In genomic region chr5:168151041-168151440, GRCh38 we compare ENCODE assay signal across 17 cellular contexts.
DNase-seq lines count a peak whose midpoint lies in the region; ATAC-seq, FAIRE-seq and TF ChIP-seq lines count a peak whose summit lies in the region.
"Had no signal": no experiment of that assay in that cellular context is flagged by ENCODE, and none has a peak within 500 bp of the region (broad histone marks: within the 10 kb centered on the region; RNA-seq: fewer than 3 reads in every experiment).

No MANE protein-coding gene starts in this region.

- no peak for TF ChIP-seq CTCF in HEK293 (tag by site-specific recombination; IDR thresholded peaks at IDR 0.05)
- no peak for TF ChIP-seq CTCF in tibial nerve (IDR thresholded peaks at IDR 0.05)

- CTCF ChIA-PET in HEK293 (lab: Yijun Ruan, JAX) = no interaction called here

- peak; percentile 79 for FAIRE-seq in GM12892 (lab: Jason Lieb, UNC)
- FAIRE-seq: K562 had no signal

- DNase-seq in GM12892 (ENCODE audit: insufficient read length) (no peak), C1 segment of cervical spinal cord (lab: John Stamatoyannopoulos, UW) (no peak), tibial nerve (ENCODE audit: low spot score in 2 of 2) (no peak), posterior vena cava (ENCODE audit: low spot score) (no peak)
- DNase-seq: ACHN; CD4-positive, alpha-beta memory T cell; DMS153; DND-41; GDM1; GOT3; HCEC 1CT; Karpas-422 had no signal

- H3K9me3 ChIP-seq in HEK293 (ENCODE audit: control insufficient read depth, insufficient read depth, low read depth, low read length) = no peaks in the 10 kb centered on the region
- H3K9me3 ChIP-seq in tibial nerve = no peaks in the 10 kb centered on the region
- H3K9me3 ChIP-seq: BLaER1 treated with 17β-estradiol and CSF1 and Interleukin-3, amounts not matched to agents 10 nM and 100 nM had no signal

- no peak for TF ChIP-seq EP300 in tibial nerve (IDR thresholded peaks at IDR 0.05)

- no peaks in the 10 kb centered on the region for H3K36me3 ChIP-seq in HEK293 (ENCODE audit: control insufficient read depth in 2 of 2, insufficient read depth in 1 of 2, low read length in 2 of 2)
- no peaks in the 10 kb centered on the region for H3K36me3 ChIP-seq in tibial nerve

- H3K27me3 ChIP-seq in tibial nerve = no peaks in the 10 kb centered on the region
- H3K27me3 ChIP-seq: BLaER1 treated with 17β-estradiol and CSF1 and Interleukin-3, amounts not matched to agents 10 nM and 100 nM had no signal

- no peaks in the 10 kb centered on the region for H3K4me1 ChIP-seq in HEK293 (ENCODE audit: control insufficient read depth, insufficient read depth, low read length)
- peaks cover 0 to 9% (median 0%) of the 10 kb centered on the region in 4 donors for H3K4me1 ChIP-seq in tibial nerve
- H3K4me1 ChIP-seq: BLaER1 treated with 17β-estradiol and CSF1 and Interleukin-3, amounts not matched to agents 10 nM and 100 nM had no signal

- POLR2A ChIA-PET in HEK293 (lab: Yijun Ruan, JAX) = no interaction called here

- intact Hi-C loops in posterior vena cava (cut with DNase I) = no loop called here

- no peak overlapping the region for H3K27ac ChIP-seq in HEK293 (ENCODE audit: extremely low read depth, low read depth, low read length)
- H3K27ac ChIP-seq in tibial nerve = no peak overlapping the region
- H3K27ac ChIP-seq: BLaER1 treated with 17β-estradiol and CSF1 and Interleukin-3, amounts not matched to agents 10 nM and 100 nM had no signal

- H3K4me3 ChIP-seq in HEK293 (ENCODE audit: low read depth, low read length) (no peak overlapping the region), tibial nerve (no peak overlapping the region)
- H3K4me3 ChIP-seq: BLaER1 treated with 17β-estradiol and CSF1 and Interleukin-3, amounts not matched to agents 10 nM and 100 nM; K562 had no signal

- no peak for TF ChIP-seq POLR2A in GM12892 (IDR thresholded peaks at IDR 0.05; ENCODE audit: low read depth, low read length)
- no peak for TF ChIP-seq POLR2A in tibial nerve (IDR thresholded peaks at IDR 0.05)

- ATAC-seq in HG03565 (IDR thresholded peaks at IDR 0.05; ENCODE audit: unreplicated experiment) (peak; percentile 78), GM18867 (IDR thresholded peaks at IDR 0.05; ENCODE audit: unreplicated experiment) (no peak)
- ATAC-seq: K562 had no signal

- WGBS in tibial nerve, 2 donors = 90 to 95% methylated on average over 6 of the region's 6 CpGs

TF ChIP-seq in HEK293, 187 proteins besides CTCF, POLR2A, EP300 and RAD21:
- TF ChIP-seq ZNF366 (tag by site-specific recombination; conservative IDR thresholded peaks at IDR 0.05) = no peak
- TF ChIP-seq ZNF555 (tag by site-specific recombination; conservative IDR thresholded peaks at IDR 0.05) = no peak
- peak; percentile 29; the same call in 1 of the 2 replicates for TF ChIP-seq SCRT2 (tag by site-specific recombination; IDR thresholded peaks at IDR 0.05)
- no peak for TF ChIP-seq ZNF76 (tag by site-specific recombination; IDR thresholded peaks at IDR 0.05; ENCODE audit: borderline replicate concordance, low read depth)
- TF ChIP-seq SCRT1 (tag by site-specific recombination; IDR thresholded peaks at IDR 0.05; ENCODE audit: borderline replicate concordance) = peak; percentile 46; the same call in 1 of the 2 replicates
